Comparison of ENCODE assay signal across 8 cellular contexts in the genomic region with DNA sequence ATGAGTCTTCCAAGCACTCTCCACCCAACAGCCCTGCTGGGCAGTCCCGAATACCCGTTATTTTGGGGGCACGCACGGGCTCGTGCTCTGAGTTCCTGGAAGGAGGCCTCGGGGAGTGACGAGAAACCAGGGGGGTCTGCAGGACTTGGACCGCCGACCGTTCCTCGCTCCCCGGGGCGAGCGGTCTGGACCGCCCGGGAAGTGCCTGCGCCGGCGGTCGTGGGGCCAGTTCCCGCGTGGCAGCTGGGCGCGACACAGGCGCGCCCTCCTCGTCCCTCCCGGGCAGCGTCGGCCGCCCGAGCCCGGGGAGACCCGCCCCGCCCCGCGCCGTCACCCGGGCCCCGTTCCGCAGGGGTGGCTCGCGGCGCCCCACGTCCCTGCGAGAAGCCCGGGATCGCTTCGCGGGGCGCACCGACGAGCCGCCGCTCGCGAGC. TPM values are rescaled to one million over a fixed set of nuclear protein-coding genes. Genes with fewer than 3 reads are reported as not detected.
DNase-seq lines count a peak whose midpoint lies in the region; ATAC-seq and TF ChIP-seq lines count a peak whose summit lies in the region.

No MANE protein-coding gene starts in this region.

- H3K9me2 ChIP-seq in SU-DHL-6 (replicated peaks; ENCODE audit: insufficient read depth, low read length): no peaks in the 10 kb centered on the region

- H3F3A ChIP-seq in SU-DHL-6 (ENCODE audit: insufficient read depth): no peaks in the 10 kb centered on the region

- H3K79me2 ChIP-seq in SU-DHL-6 (ENCODE audit: insufficient read depth, low read length): no peaks in the 10 kb centered on the region

- ATAC-seq in GM18907 (IDR thresholded peaks at IDR 0.05; ENCODE audit: unreplicated experiment) (peak; percentile 33), HG03139 (IDR thresholded peaks at IDR 0.05; ENCODE audit: unreplicated experiment) (peak; percentile 42)

- peak overlapping the region; percentile 45 for H3K4me2 ChIP-seq in SU-DHL-6 (ENCODE audit: low read depth, low read length, poor library complexity, severe bottlenecking)

- DNase-seq in AML-193 (lab: John Stamatoyannopoulos, UW): peak; percentile 38 to 47
- DNase-seq in erythroblast (lab: John Stamatoyannopoulos, UW): peak; percentile 72 to 85
- DNase-seq in HT-29 (ENCODE audit: low spot score): no peak
- DNase-seq in kidney glomerular epithelial cell (lab: John Stamatoyannopoulos, UW): no peak

- peak overlapping the region; percentile 24 for H3K4me3 ChIP-seq in SU-DHL-6 (ENCODE audit: insufficient read depth, low read length, poor library complexity, severe bottlenecking)
- H3K4me3 ChIP-seq in muscle layer of duodenum (ENCODE audit: low read depth in 1 of 2, low read length in 2 of 2): peak overlapping the region; percentile 76 to 78

- H4K20me1 ChIP-seq in SU-DHL-6 (ENCODE audit: low read depth, low read length): no peaks in the 10 kb centered on the region

- peaks cover 0 to 33% of the 10 kb centered on the region in 2 donors for H3K4me1 ChIP-seq in muscle layer of duodenum (ENCODE audit: control insufficient read depth in 1 of 2, insufficient read depth in 2 of 2, low read length in 2 of 2)

- no peaks in the 10 kb centered on the region for H3K27me3 ChIP-seq in SU-DHL-6 (ENCODE audit: low read length)
- no peaks in the 10 kb centered on the region for H3K27me3 ChIP-seq in muscle layer of duodenum (ENCODE audit: low read depth, low read length)

- H3K36me3 ChIP-seq in SU-DHL-6 (ENCODE audit: low read length): no peaks in the 10 kb centered on the region
- H3K36me3 ChIP-seq in muscle layer of duodenum (ENCODE audit: control insufficient read depth in 1 of 2, insufficient read depth in 2 of 2, low read length in 2 of 2): no peaks in the 10 kb centered on the region

- TF ChIP-seq POLR2A in erythroblast (IDR thresholded peaks at IDR 0.05; ENCODE audit: low read length): peak; percentile 48

- TF ChIP-seq CTCF in SU-DHL-6 (IDR thresholded peaks at IDR 0.05; ENCODE audit: insufficient read depth, low read length, poor library complexity, severe bottlenecking): no peak

- H3K9ac ChIP-seq in SU-DHL-6 (ENCODE audit: low read length): peak overlapping the region; percentile 20; the same call in 1 of the 2 replicates

- H2AFZ ChIP-seq in SU-DHL-6 (ENCODE audit: low read depth, low read length, severe bottlenecking): no peak overlapping the region

- H3K27ac ChIP-seq in SU-DHL-6 (ENCODE audit: low read depth, low read length): no peak overlapping the region
- H3K27ac ChIP-seq in muscle layer of duodenum (ENCODE audit: low read length): peak overlapping the region; percentile 82

- H3K9me3 ChIP-seq in SU-DHL-6 (ENCODE audit: insufficient read depth, low read length) (no peaks in the 10 kb centered on the region), muscle layer of duodenum (ENCODE audit: control insufficient read depth in 1 of 2, low read length in 2 of 2) (no peaks in the 10 kb centered on the region)

RNA-seq across cellular contexts. Expression of a gene that starts 0.4 kb away (rescaled TPM):
- not detected in 2 replicates for total RNA-seq in HT-29 (2014; rRNA removed; shearing (Covaris generic))

Comparison
In these comparisons a context has a peak if more than half of its experiments do, and no peak if none do; other contexts are left out.
1. DNase-seq: peak in AML-193 (2 of 2) and erythroblast (2 of 2); none in HT-29 (single experiment) and kidney glomerular epithelial cell (single experiment).